15 cellular contexts compared by ENCODE assay signal in the genomic region with DNA sequence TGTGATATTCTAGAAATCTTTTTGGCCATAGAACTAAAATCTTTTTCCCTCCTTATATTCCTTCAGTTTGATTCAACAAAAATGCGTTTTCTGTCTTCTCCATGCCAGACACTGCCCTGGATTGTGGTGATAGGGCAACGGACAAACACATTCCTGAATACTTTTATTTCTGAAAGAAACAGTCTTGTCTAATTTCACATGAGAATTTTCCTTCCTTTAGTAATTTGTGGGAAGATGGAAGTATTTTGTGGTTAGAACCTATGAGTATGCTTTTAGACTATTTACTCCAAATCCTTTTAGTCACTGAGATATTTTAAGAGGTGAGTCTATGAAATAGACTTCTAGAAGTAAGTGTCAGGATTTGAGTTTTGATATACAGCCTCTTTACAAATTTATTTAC. TPM values are rescaled to one million over a fixed set of nuclear protein-coding genes. Genes with fewer than 3 reads are reported as not detected.
A peak's percentile ranks its signal among the peaks of the same experiment; 100 is the strongest.
DNase-seq lines count a peak whose midpoint lies in the region; ATAC-seq and TF ChIP-seq lines count a peak whose summit lies in the region.
"Had no signal": no experiment of that assay in that cellular context is flagged by ENCODE, and none has a peak within 500 bp of the region (broad histone marks: within the 10 kb centered on the region; RNA-seq: fewer than 3 reads in every experiment).

No MANE protein-coding gene starts in this region.

- H3K9me3 ChIP-seq in right cardiac atrium (ENCODE audit: control insufficient read depth, low read length), result no peaks in the 10 kb centered on the region
- H3K9me3 ChIP-seq: lower lobe of right lung, pancreas, uterus had no signal

- H3K27me3 ChIP-seq in ACC112 (ENCODE audit: insufficient read depth, low read length) (no peaks in the 10 kb centered on the region), brain microvascular endothelial cell (replicated peaks) (no peaks in the 10 kb centered on the region), right cardiac atrium (ENCODE audit: control insufficient read depth, insufficient read depth) (no peaks in the 10 kb centered on the region)
- H3K27me3 ChIP-seq: pancreas, uterus had no signal

- intact Hi-C loops in right cardiac atrium (cut with DNase I), result no loop called here

- peaks cover 28% of the 10 kb centered on the region for H3K4me1 Mint-ChIP-seq in mesothelial cell of epicardium
- peaks cover 0 to 1% (median 0%) of the 10 kb centered on the region in 4 donors for H3K4me1 Mint-ChIP-seq in naive thymus-derived CD8-positive, alpha-beta T cell
- H3K4me1 Mint-ChIP-seq: activated B cell treated with CpG ODN at 0.5 μM for 24 hours had no signal

- 65% methylated on average over 2 of the region's 2 CpGs for WGBS in right cardiac atrium

- no peak overlapping the region for H2AFZ ChIP-seq in ACC112 (ENCODE audit: low read length, unreplicated experiment)

- TF ChIP-seq CTCF in brain microvascular endothelial cell (IDR thresholded peaks at IDR 0.05; ENCODE audit: low read depth, low read length, missing control alignments) (no peak), mesothelial cell of epicardium (IDR thresholded peaks at IDR 0.05; ENCODE audit: unreplicated experiment) (no peak)

- DNase-seq in HS-5 (ENCODE audit: low read depth) (peak; percentile 85), brain microvascular endothelial cell (peak; percentile 65), mesothelial cell of epicardium (ENCODE audit: low spot score in 2 of 2, unreplicated experiment in 2 of 2) (no peak), right cardiac atrium (no peak), HuH-7 (ENCODE audit: low spot score) (no peak), NK-92 (lab: John Stamatoyannopoulos, UW; ENCODE audit: unreplicated experiment) (no peak)
- DNase-seq in naive thymus-derived CD8-positive, alpha-beta T cell, result no peak
- DNase-seq: activated B cell treated with CpG ODN at 0.5 μM for 24 hours; effector memory CD8-positive, alpha-beta T cell; hippocampal formation; lower lobe of right lung; NCI-H146; pancreas; uterus had no signal

- POLR2A ChIA-PET in naive thymus-derived CD8-positive, alpha-beta T cell (lab: Charles Lee), result no interaction called here

- peak overlapping the region; percentile 44 for H3K4me3 ChIP-seq in ACC112 (ENCODE audit: low read depth, low read length)
- no peak overlapping the region for H3K4me3 ChIP-seq in brain microvascular endothelial cell (ENCODE audit: low read depth, low read length)
- no peak overlapping the region for H3K4me3 ChIP-seq in right cardiac atrium (ENCODE audit: low read length)
- H3K4me3 ChIP-seq: lower lobe of right lung, pancreas, uterus had no signal

- H3K4me3 Mint-ChIP-seq in mesothelial cell of epicardium, result no peak overlapping the region
- H3K4me3 Mint-ChIP-seq in naive thymus-derived CD8-positive, alpha-beta T cell, result no peak overlapping the region
- H3K4me3 Mint-ChIP-seq: activated B cell treated with CpG ODN at 0.5 μM for 24 hours; effector memory CD8-positive, alpha-beta T cell had no signal

- H3K27me3 Mint-ChIP-seq in mesothelial cell of epicardium (ENCODE audit: low read depth), result no peaks in the 10 kb centered on the region
- peaks cover 0 to 10% (median 4%) of the 10 kb centered on the region in 5 donors for H3K27me3 Mint-ChIP-seq in naive thymus-derived CD8-positive, alpha-beta T cell
- H3K27me3 Mint-ChIP-seq: activated B cell treated with CpG ODN at 0.5 μM for 24 hours; effector memory CD8-positive, alpha-beta T cell had no signal

- ATAC-seq in right cardiac atrium, result no peak
- no peak for ATAC-seq in naive thymus-derived CD8-positive, alpha-beta T cell
- ATAC-seq: effector memory CD8-positive, alpha-beta T cell; lower lobe of right lung had no signal

- H3K27ac Mint-ChIP-seq in mesothelial cell of epicardium, result peak overlapping the region; percentile 77
- H3K27ac Mint-ChIP-seq in naive thymus-derived CD8-positive, alpha-beta T cell, result no peak overlapping the region
- H3K27ac Mint-ChIP-seq: activated B cell treated with CpG ODN at 0.5 μM for 24 hours; effector memory CD8-positive, alpha-beta T cell had no signal

- H3K36me3 ChIP-seq in ACC112 (ENCODE audit: insufficient read depth, low read length), result peaks cover 34% of the 10 kb centered on the region
- H3K36me3 ChIP-seq in brain microvascular endothelial cell (replicated peaks), result peaks cover 17% of the 10 kb centered on the region
- H3K36me3 ChIP-seq: lower lobe of right lung, pancreas, uterus had no signal

- no peaks in the 10 kb centered on the region for H3K9me3 Mint-ChIP-seq in mesothelial cell of epicardium
- no peaks in the 10 kb centered on the region for H3K9me3 Mint-ChIP-seq in naive thymus-derived CD8-positive, alpha-beta T cell
- H3K9me3 Mint-ChIP-seq: activated B cell treated with CpG ODN at 0.5 μM for 24 hours; effector memory CD8-positive, alpha-beta T cell had no signal

- peak overlapping the region; percentile 84 for H3K27ac ChIP-seq in ACC112 (ENCODE audit: low read depth, low read length)
- H3K27ac ChIP-seq in brain microvascular endothelial cell, result peak overlapping the region; percentile 98
- H3K27ac ChIP-seq in right cardiac atrium (ENCODE audit: low read length), result no peak overlapping the region
- H3K27ac ChIP-seq: lower lobe of right lung, pancreas, uterus had no signal

- H3K36me3 Mint-ChIP-seq in mesothelial cell of epicardium, result peaks cover 18% of the 10 kb centered on the region
- H3K36me3 Mint-ChIP-seq in naive thymus-derived CD8-positive, alpha-beta T cell, result peaks cover 0 to 3% (median 0%) of the 10 kb centered on the region in 3 donors

- in situ Hi-C loops in brain microvascular endothelial cell (cut with HindIII; ENCODE audit: low pct_ligation_motif_present, low sequenced_read_pairs), result no loop called here

- peaks cover 90% of the 10 kb centered on the region for H3K79me2 ChIP-seq in ACC112 (ENCODE audit: control insufficient read depth, insufficient read depth, low read length, unreplicated experiment)

- H3K4me1 ChIP-seq in ACC112 (ENCODE audit: control insufficient read depth, insufficient read depth, low read length, unreplicated experiment), result peaks cover 37% of the 10 kb centered on the region
- no peaks in the 10 kb centered on the region for H3K4me1 ChIP-seq in right cardiac atrium (ENCODE audit: control insufficient read depth, insufficient read depth, low read length)
- H3K4me1 ChIP-seq: lower lobe of right lung, pancreas, uterus had no signal

RNA-seq across cellular contexts. Expression of a gene that starts 49.6 kb away (rescaled TPM):
- 438 to 472 TPM (median 459 TPM) in 3 replicates for total RNA-seq in mesothelial cell of epicardium
- total RNA-seq in right cardiac atrium, result 10 to 100 TPM; 10.2 to 26.6 (median 20.0) TPM
- 9.0 TPM for polyA plus RNA-seq in right cardiac atrium
- 1 to 10 TPM; 1.6 to 2.1 TPM for total RNA-seq in naive thymus-derived CD8-positive, alpha-beta T cell
- under 1 TPM in 2 of 3 donors, not detected in 1; 0.10 to 0.39 TPM for polyA plus RNA-seq in naive thymus-derived CD8-positive, alpha-beta T cell

Comparison
In these comparisons a context has a peak if more than half of its experiments do, and no peak if none do; other contexts are left out.
1. DNase-seq: peak in HS-5 (single experiment) and brain microvascular endothelial cell (single experiment); none in mesothelial cell of epicardium (0 of 2), right cardiac atrium (0 of 3), HuH-7 (single experiment), naive thymus-derived CD8-positive, alpha-beta T cell (0 of 10) and NK-92 (single experiment).
2. RNA of a gene that starts 49.6 kb away (total RNA-seq): 438 to 472 TPM in mesothelial cell of epicardium; 10.2 to 26.6 TPM in right cardiac atrium and 1.6 to 2.1 TPM in naive thymus-derived CD8-positive, alpha-beta T cell; every median in the first group is over 10 times any median in the second.